13 cellular contexts compared by ENCODE assay signal in genomic region chr16:68290455-68290854, GRCh38. TPM values are rescaled to one million over a fixed set of nuclear protein-coding genes. Genes with fewer than 3 reads are reported as not detected.
DNase-seq lines count a peak whose midpoint lies in the region; ATAC-seq lines count a peak whose summit lies in the region.
"Had no signal": no experiment of that assay in that cellular context is flagged by ENCODE, and none has a peak within 500 bp of the region (broad histone marks: within the 10 kb centered on the region; RNA-seq: fewer than 3 reads in every experiment).

No MANE protein-coding gene starts in this region.

- H3K4me3 Mint-ChIP-seq in activated CD8-positive, alpha-beta memory T cell treated with anti-CD3 and anti-CD28 coated beads, Interleukin-2, amount 10 ng/mL, durations not matched to agents 7 days and 5 days = no peak overlapping the region
- peak overlapping the region; percentile 84 for H3K4me3 Mint-ChIP-seq in T-helper 17 cell

- H3K9me3 ChIP-seq in T-helper 17 cell (ENCODE audit: control insufficient read depth, low read length, poor library complexity, severe bottlenecking) = no peaks in the 10 kb centered on the region

- CTCF ChIA-PET in activated CD8-positive, alpha-beta memory T cell treated with anti-CD3 and anti-CD28 coated beads, Interleukin-2, amount 10 ng/mL, durations not matched to agents 7 days and 5 days (lab: Charles Lee) = interaction anchor here (1.2 to 10.9 kb wide), 7 partner anchors 10 to 37 kb away, joined by 3 to 200 read pairs (median 7); partner anchors contain the start of genes PRMT7, SLC7A6 and SLC7A6OS

- peaks cover 54% of the 10 kb centered on the region for H3K36me3 Mint-ChIP-seq in activated CD8-positive, alpha-beta memory T cell treated with anti-CD3 and anti-CD28 coated beads, Interleukin-2, amount 10 ng/mL, durations not matched to agents 7 days and 5 days
- peaks cover 20% of the 10 kb centered on the region for H3K36me3 Mint-ChIP-seq in T-helper 17 cell (ENCODE audit: low read depth)

- no peak for ATAC-seq in activated CD8-positive, alpha-beta memory T cell treated with anti-CD3 and anti-CD28 coated beads, Interleukin-2, amount 10 ng/mL, durations not matched to agents 7 days and 5 days
- ATAC-seq in T-helper 17 cell (no peak), GM18511 (IDR thresholded peaks at IDR 0.05; ENCODE audit: unreplicated experiment) (no peak)

- peak overlapping the region; percentile 84 for H3K27ac Mint-ChIP-seq in activated CD8-positive, alpha-beta memory T cell treated with anti-CD3 and anti-CD28 coated beads, Interleukin-2, amount 10 ng/mL, durations not matched to agents 7 days and 5 days
- peak overlapping the region; percentile 93 for H3K27ac Mint-ChIP-seq in T-helper 17 cell

- no peaks in the 10 kb centered on the region for H3K27me3 Mint-ChIP-seq in activated CD8-positive, alpha-beta memory T cell treated with anti-CD3 and anti-CD28 coated beads, Interleukin-2, amount 10 ng/mL, durations not matched to agents 7 days and 5 days
- no peaks in the 10 kb centered on the region for H3K27me3 Mint-ChIP-seq in T-helper 17 cell

- no peak for DNase-seq in activated CD8-positive, alpha-beta memory T cell treated with anti-CD3 and anti-CD28 coated beads, Interleukin-2, amount 10 ng/mL, durations not matched to agents 7 days and 5 days
- no peak for DNase-seq in activated CD8-positive, alpha-beta memory T cell treated with anti-CD3 and anti-CD28 coated beads, Interleukin-2, amount 50 U/mL, for 4 hours
- DNase-seq in T-helper 17 cell (no peak), iPS-NIHi7 (ENCODE audit: extremely low spot score) (peak; percentile 47), NCI-H524 treated with DMSO at 0.1 percent for 48 hours (lab: John Stamatoyannopoulos, UW) (no peak)
- DNase-seq in stimulated activated CD4-positive, alpha-beta T cell treated with anti-CD3 and anti-CD28 coated beads, Interleukin-2, amount 100 ng/mL, for 48 hours = no peak
- DNase-seq: amygdala; GF-D8; GOT3; stimulated activated CD4-positive, alpha-beta T cell treated with anti-CD3 and anti-CD28 coated beads, Interleukin-2, amount 100 ng/mL, for 24 hours had no signal

- peaks cover 61% of the 10 kb centered on the region for H3K4me1 Mint-ChIP-seq in activated CD8-positive, alpha-beta memory T cell treated with anti-CD3 and anti-CD28 coated beads, Interleukin-2, amount 10 ng/mL, durations not matched to agents 7 days and 5 days
- peaks cover 69% of the 10 kb centered on the region for H3K4me1 Mint-ChIP-seq in T-helper 17 cell

- no peaks in the 10 kb centered on the region for H3K9me3 Mint-ChIP-seq in activated CD8-positive, alpha-beta memory T cell treated with anti-CD3 and anti-CD28 coated beads, Interleukin-2, amount 10 ng/mL, durations not matched to agents 7 days and 5 days (ENCODE audit: low read depth)

- H3K27ac ChIP-seq in temporal lobe (ENCODE audit: low read depth, low read length) = peak overlapping the region; percentile 6
- H3K27ac ChIP-seq: VCaP had no signal

RNA-seq across cellular contexts. Expression of gene SLC7A6OS, which starts 20.3 kb away (rescaled TPM):
- total RNA-seq in activated CD8-positive, alpha-beta memory T cell treated with anti-CD3 and anti-CD28 coated beads, Interleukin-2, amount 10 ng/mL, durations not matched to agents 7 days and 5 days = 10 to 100 TPM; 29.8 to 30.8 TPM
- total RNA-seq in T-helper 17 cell = 10 to 100 TPM; 35.3 to 36.0 TPM
- 8.9 TPM for total RNA-seq in temporal lobe

RNA-seq across cellular contexts. Expression of gene PRMT7, which starts 20.4 kb away (rescaled TPM):
- total RNA-seq in activated CD8-positive, alpha-beta memory T cell treated with anti-CD3 and anti-CD28 coated beads, Interleukin-2, amount 10 ng/mL, durations not matched to agents 7 days and 5 days = 10 to 100 TPM; 60.9 to 73.9 TPM
- total RNA-seq in T-helper 17 cell (10 to 100 TPM; 55.2 to 59.4 TPM), temporal lobe (39.1 TPM)

RNA-seq across cellular contexts. Expression of gene SLC7A6, which starts 26.1 kb away (rescaled TPM):
- 10 to 100 TPM; 73.3 to 99.5 TPM for total RNA-seq in activated CD8-positive, alpha-beta memory T cell treated with anti-CD3 and anti-CD28 coated beads, Interleukin-2, amount 10 ng/mL, durations not matched to agents 7 days and 5 days
- 100 to 1,000 TPM; 148 to 171 TPM for total RNA-seq in T-helper 17 cell
- 11.3 TPM for total RNA-seq in temporal lobe

RNA-seq across cellular contexts. Expression of gene PLA2G15, which starts 45.3 kb away (rescaled TPM):
- 1 to 10 TPM; 8.4 to 9.3 TPM for total RNA-seq in activated CD8-positive, alpha-beta memory T cell treated with anti-CD3 and anti-CD28 coated beads, Interleukin-2, amount 10 ng/mL, durations not matched to agents 7 days and 5 days
- total RNA-seq in T-helper 17 cell (1 to 10 TPM; 6.6 to 7.4 TPM), temporal lobe (16.0 TPM)

RNA-seq across cellular contexts. Expression of gene ESRP2, which starts 54.5 kb away (rescaled TPM):
- not detected for total RNA-seq in activated CD8-positive, alpha-beta memory T cell treated with anti-CD3 and anti-CD28 coated beads, Interleukin-2, amount 10 ng/mL, durations not matched to agents 7 days and 5 days
- total RNA-seq in T-helper 17 cell (under 1 TPM; 0.10 to 0.16 TPM), temporal lobe (not detected)
